17 cellular contexts compared by ENCODE assay signal in the genomic region with DNA sequence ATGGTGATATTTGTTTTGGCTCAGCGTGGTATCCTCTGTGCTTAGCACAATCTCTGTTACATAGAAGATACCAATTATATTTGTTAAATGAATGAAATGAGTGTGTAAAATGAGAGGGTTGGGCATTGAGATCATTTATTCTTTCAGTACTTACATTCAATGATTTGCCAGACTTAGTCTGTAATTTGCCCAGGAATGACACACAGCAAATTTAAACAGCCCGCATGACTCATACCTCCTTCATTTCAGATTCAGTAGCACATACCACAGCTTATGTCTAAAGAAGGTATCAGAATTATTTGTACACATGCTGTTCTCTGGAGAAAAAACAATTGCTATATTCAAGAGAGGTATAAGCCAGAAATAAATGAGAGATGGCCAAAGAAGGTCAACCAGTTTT. TPM values are rescaled to one million over a fixed set of nuclear protein-coding genes. Genes with fewer than 3 reads are reported as not detected.
DNase-seq lines count a peak whose midpoint lies in the region; ATAC-seq and TF ChIP-seq lines count a peak whose summit lies in the region.
"Had no signal": no experiment of that assay in that cellular context is flagged by ENCODE, and none has a peak within 500 bp of the region (broad histone marks: within the 10 kb centered on the region; RNA-seq: fewer than 3 reads in every experiment).

No MANE protein-coding gene starts in this region.

- no peak overlapping the region for H3K4me3 ChIP-seq in IMR-90 (ENCODE audit: insufficient read depth, low read depth, low read length)
- no peak overlapping the region for H3K4me3 ChIP-seq in fibroblast of villous mesenchyme (ENCODE audit: low read depth, low read length)
- H3K4me3 ChIP-seq in MM.1S (ENCODE audit: low read length): no peak overlapping the region
- H3K4me3 ChIP-seq: gastrocnemius medialis, SJCRH30 had no signal

- H4K20me1 ChIP-seq in IMR-90 (ENCODE audit: insufficient read depth, low read length) (no peaks in the 10 kb centered on the region), MM.1S (ENCODE audit: insufficient read depth, low read length) (no peaks in the 10 kb centered on the region)

- H3F3A ChIP-seq in MM.1S (ENCODE audit: insufficient read depth, low read length): no peaks in the 10 kb centered on the region

- BruUV-seq in IMR-90 (replicated peaks; lab: Mats Ljungman, UMichigan): no TSS peak

- H4K5ac ChIP-seq in IMR-90 (ENCODE audit: low read depth, low read length): no peak overlapping the region

- H3K9ac ChIP-seq in IMR-90 (ENCODE audit: low read depth, low read length) (no peak overlapping the region), MM.1S (ENCODE audit: low read length) (no peak overlapping the region)

- no peak overlapping the region for H3K4ac ChIP-seq in IMR-90 (ENCODE audit: low read depth, low read length)

- H2AFZ ChIP-seq in IMR-90 (replicated peaks; ENCODE audit: low read length, poor library complexity) (no peak overlapping the region), MM.1S (ENCODE audit: low read length) (no peak overlapping the region)

- no peak for TF ChIP-seq CTCF in IMR-90 (conservative IDR thresholded peaks at IDR 0.05; ENCODE audit: low read depth, low read length)
- no peak for TF ChIP-seq CTCF in RWPE1 (conservative IDR thresholded peaks at IDR 0.05; ENCODE audit: low read depth)
- no peak for TF ChIP-seq CTCF in fibroblast of villous mesenchyme (IDR thresholded peaks at IDR 0.05; ENCODE audit: insufficient read depth, low read depth, low read length)
- no peak for TF ChIP-seq CTCF in MM.1S (IDR thresholded peaks at IDR 0.05; ENCODE audit: low read length)

- no peaks in the 10 kb centered on the region for H3K9me2 ChIP-seq in MM.1S (replicated peaks; ENCODE audit: insufficient read depth, low read length)

- H3K18ac ChIP-seq in IMR-90 (ENCODE audit: low read depth, low read length): no peak overlapping the region

- no peak overlapping the region for H4K8ac ChIP-seq in IMR-90 (ENCODE audit: low read depth in 2 of 2, low read length in 2 of 2)

- no peak overlapping the region for H4K91ac ChIP-seq in IMR-90 (ENCODE audit: insufficient read depth, low read depth, low read length)

- H2BK5ac ChIP-seq in IMR-90 (ENCODE audit: low read depth, low read length, poor library complexity, severe bottlenecking): no peak overlapping the region

- H3K36me3 ChIP-seq in IMR-90 (ENCODE audit: control insufficient read depth, insufficient read depth, low read length): no peaks in the 10 kb centered on the region
- no peaks in the 10 kb centered on the region for H3K36me3 ChIP-seq in MM.1S (replicated peaks; ENCODE audit: insufficient read depth, low read length)
- H3K36me3 ChIP-seq: gastrocnemius medialis, SJCRH30 had no signal

- no CpG with 5 or more reads among the region's 2 CpGs for WGBS in IMR-90 (ENCODE audit: extremely low coverage in 2 of 2, insufficient read length in 1 of 2), 2 experiments

- H3K27ac ChIP-seq in IMR-90 (ENCODE audit: insufficient read depth, low read length) (no peak overlapping the region), RWPE1 (no peak overlapping the region), MM.1S (ENCODE audit: low read length) (no peak overlapping the region)
- H3K27ac ChIP-seq: gastrocnemius medialis, SJCRH30 had no signal

- TF ChIP-seq POLR2A in IMR-90 (IDR thresholded peaks at IDR 0.05; ENCODE audit: low read depth, low read length): no peak

- ATAC-seq in IMR-90 (ENCODE audit: low read depth): no peak
- ATAC-seq: activated CD8-positive, alpha-beta memory T cell treated with anti-CD3 and anti-CD28 coated beads, Interleukin-2, amount 10 ng/mL, durations not matched to agents 7 days and 5 days; gastrocnemius medialis had no signal

- H3K9me1 ChIP-seq in IMR-90 (ENCODE audit: insufficient read depth, low read length): no peaks in the 10 kb centered on the region

- H3K79me2 ChIP-seq in MM.1S (ENCODE audit: low read length): no peaks in the 10 kb centered on the region

- TF ChIP-seq RAD21 in IMR-90 (IDR thresholded peaks at IDR 0.05; ENCODE audit: low read length): no peak

- H2BK20ac ChIP-seq in IMR-90 (ENCODE audit: low read depth, low read length): no peak overlapping the region

- H3K56ac ChIP-seq in IMR-90 (ENCODE audit: extremely low read depth, insufficient read depth, low read length): no peak overlapping the region

- H3K9me3 ChIP-seq in IMR-90 (ENCODE audit: control insufficient read depth, insufficient read depth, low read length): no peaks in the 10 kb centered on the region
- no peaks in the 10 kb centered on the region for H3K9me3 ChIP-seq in MM.1S (replicated peaks; ENCODE audit: insufficient read depth, low read length)
- H3K9me3 ChIP-seq: gastrocnemius medialis, SJCRH30 had no signal

- no peak overlapping the region for H2AK9ac ChIP-seq in IMR-90 (replicated peaks; ENCODE audit: low read depth, low read length, poor library complexity)

- dilution Hi-C loops in IMR-90 (cut with HindIII; ENCODE audit: low sequenced_read_pairs, unreplicated experiment): no loop called here

- H2BK120ac ChIP-seq in IMR-90 (ENCODE audit: low read depth, low read length): no peak overlapping the region

- in situ Hi-C loops in ACHN (cut with HindIII; ENCODE audit: low pct_ligation_motif_present, low pct_unique_long_range_greater_than_20kb, low sequenced_read_pairs): no loop called here
- in situ Hi-C loops in IMR-90 (cut with MboI; ENCODE audit: low sequenced_read_pairs): no loop called here

- H3K27me3 ChIP-seq in IMR-90 (ENCODE audit: control insufficient read depth, insufficient read depth, low read length) (no peaks in the 10 kb centered on the region), MM.1S (replicated peaks; ENCODE audit: insufficient read depth, low read length) (0 out of 2 replicates have a peak, but pooled peaks cover 7% of the 10 kb centered on the region)
- H3K27me3 ChIP-seq: gastrocnemius medialis, SJCRH30 had no signal

- H3K14ac ChIP-seq in IMR-90 (replicated peaks; ENCODE audit: low read depth, low read length): no peak overlapping the region

- DNase-seq in ACHN (peak; percentile 33), IMR-90 (peak; percentile 24), RWPE1 (ENCODE audit: low spot score) (peak; percentile 36), fibroblast of villous mesenchyme (ENCODE audit: low read depth) (peak; percentile 3), SK-N-DZ (ENCODE audit: low spot score) (no peak), iPS-NIHi11 (ENCODE audit: low spot score) (no peak), NCI-H82 treated with DMSO at 0.1 percent for 48 hours (lab: John Stamatoyannopoulos, UW; ENCODE audit: unreplicated experiment) (no peak), MM.1S (no peak)
- DNase-seq: activated CD8-positive, alpha-beta memory T cell treated with anti-CD3 and anti-CD28 coated beads, Interleukin-2, amount 10 ng/mL, durations not matched to agents 7 days and 5 days; cortex of kidney; gastrocnemius medialis; GOT3; islet precursor cell; NCI-H526; SJCRH30; stimulated activated CD4-positive, alpha-beta T cell treated with anti-CD3 and anti-CD28 coated beads, Interleukin-2, amount 100 ng/mL, for 48 hours had no signal

- intact Hi-C loops in IMR-90 (cut with micrococcal nuclease): no loop called here

- POLR2A ChIA-PET in IMR-90 (lab: Charles Lee; ENCODE audit: unreplicated experiment) (no interaction called here), RWPE1 (lab: Yijun Ruan, JAX; ENCODE audit: low non-redundant PET) (no interaction called here)

- H2AK5ac ChIP-seq in IMR-90 (ENCODE audit: low read depth, low read length): no peak overlapping the region

- H3K4me1 ChIP-seq in IMR-90 (ENCODE audit: control insufficient read depth, insufficient read depth, low read length) (no peaks in the 10 kb centered on the region), MM.1S (ENCODE audit: low read length) (peaks cover 4% of the 10 kb centered on the region; the same call in 1 of the 2 replicates)
- H3K4me1 ChIP-seq: gastrocnemius medialis, SJCRH30 had no signal

- CTCF ChIA-PET in IMR-90 (lab: Yijun Ruan, JAX) (no interaction called here), RWPE1 (lab: Yijun Ruan, JAX) (no interaction called here)

- H2BK15ac ChIP-seq in IMR-90 (ENCODE audit: low read depth, low read length): no peak overlapping the region

- no peak overlapping the region for H3K4me2 ChIP-seq in IMR-90 (ENCODE audit: low read depth, low read length)
- H3K4me2 ChIP-seq in MM.1S (ENCODE audit: low read depth, low read length): no peak overlapping the region

- H3K79me1 ChIP-seq in IMR-90 (ENCODE audit: low read depth in 1 of 2, low read length in 2 of 2): no peaks in the 10 kb centered on the region

- H3K23ac ChIP-seq in IMR-90 (ENCODE audit: low read depth, low read length): no peak overlapping the region

TF ChIP-seq in IMR-90, 13 proteins besides CTCF, POLR2A, EP300 and RAD21:
- no peak for TF ChIP-seq MAFK (IDR thresholded peaks at IDR 0.05; ENCODE audit: low read depth, low read length)
- TF ChIP-seq, protein P1, sequence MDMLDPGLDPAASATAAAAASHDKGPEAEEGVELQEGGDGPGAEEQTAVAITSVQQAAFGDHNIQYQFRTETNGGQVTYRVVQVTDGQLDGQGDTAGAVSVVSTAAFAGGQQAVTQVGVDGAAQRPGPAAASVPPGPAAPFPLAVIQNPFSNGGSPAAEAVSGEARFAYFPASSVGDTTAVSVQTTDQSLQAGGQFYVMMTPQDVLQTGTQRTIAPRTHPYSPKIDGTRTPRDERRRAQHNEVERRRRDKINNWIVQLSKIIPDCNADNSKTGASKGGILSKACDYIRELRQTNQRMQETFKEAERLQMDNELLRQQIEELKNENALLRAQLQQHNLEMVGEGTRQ (IDR thresholded peaks at IDR 0.05; ENCODE audit: low read depth, low read length): no peak
- TF ChIP-seq CHD1 (IDR thresholded peaks at IDR 0.05; ENCODE audit: low read depth, low read length): no peak
- no peak for TF ChIP-seq MAZ (IDR thresholded peaks at IDR 0.05; ENCODE audit: borderline replicate concordance, low read depth, low read length)
- TF ChIP-seq BHLHE40 (IDR thresholded peaks at IDR 0.05; ENCODE audit: low read depth, low read length): no peak
- TF ChIP-seq SMC3 (IDR thresholded peaks at IDR 0.05; ENCODE audit: low read depth, low read length): no peak
- TF ChIP-seq NFE2L2 (IDR thresholded peaks at IDR 0.05; ENCODE audit: low read depth, low read length): no peak
TF ChIP-seq in IMR-90: peak in this region for 0.

RNA-seq across cellular contexts. Expression of a gene that starts 37.0 kb away (rescaled TPM):
- total RNA-seq in IMR-90 (2012; rRNA removed): not detected in 2 replicates
- polyA plus RNA-seq in IMR-90 (2012; rRNA removed): not detected in 2 replicates
- not detected in 2 replicates for polyA plus RNA-seq in IMR-90 (2012; cell fraction: cytosol; rRNA removed)
- polyA plus RNA-seq in IMR-90 (2012; cell fraction: nucleus; rRNA removed; ENCODE audit: low replicate concordance): not detected in 2 replicates
- not detected in 2 replicates for total RNA-seq in fibroblast of villous mesenchyme
- polyA plus RNA-seq in SK-N-DZ (2014; cell fraction: cytosol; rRNA removed): 0.10 and 0.20 TPM in 2 replicates
- 0.19 and 0.29 TPM in 2 replicates for polyA plus RNA-seq in SK-N-DZ (2014; cell fraction: nucleus; rRNA removed)
- total RNA-seq: activated CD8-positive, alpha-beta memory T cell treated with anti-CD3 and anti-CD28 coated beads, Interleukin-2, amount 10 ng/mL, durations not matched to agents 7 days and 5 days; pulmonary artery endothelial cell; SJCRH30 had no signal

Comparison
In these comparisons a context has a peak if more than half of its experiments do, and no peak if none do; other contexts are left out.
1. DNase-seq: peak in ACHN (single experiment), IMR-90 (single experiment), RWPE1 (single experiment) and fibroblast of villous mesenchyme (single experiment); none in SK-N-DZ (single experiment), iPS-NIHi11 (single experiment), NCI-H82 treated with DMSO at 0.1 percent for 48 hours (single experiment) and MM.1S (single experiment).